22 cellular contexts compared by ENCODE assay signal in the genomic region with DNA sequence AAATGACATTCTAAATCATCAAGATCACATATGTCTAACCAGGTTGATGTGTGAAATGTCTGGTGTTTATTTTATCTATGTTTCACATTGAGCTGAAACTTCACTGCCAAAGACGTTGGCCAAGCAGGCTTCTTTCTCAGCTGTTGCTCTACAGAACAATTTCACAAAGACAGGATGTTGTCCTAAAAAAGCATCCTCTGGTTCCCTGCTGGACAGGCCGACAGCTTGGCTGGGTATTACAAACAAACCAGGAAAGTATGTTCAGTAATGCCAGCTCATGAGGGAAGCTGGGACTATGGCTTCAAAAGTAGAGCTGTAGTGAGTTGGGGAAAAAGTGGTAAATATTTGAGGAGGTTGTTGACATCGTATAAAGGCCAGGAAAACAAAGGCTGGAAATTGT.
"Had no signal": no experiment of that assay in that cellular context is flagged by ENCODE, and none has a peak within 500 bp of the region (broad histone marks: within the 10 kb centered on the region; RNA-seq: fewer than 3 reads in every experiment).

No MANE protein-coding gene starts in this region.

- H3K4me3 ChIP-seq: dorsolateral prefrontal cortex, lower lobe of right lung, right lobe of liver, tibial nerve had no signal

- ATAC-seq: activated naive CD4-positive, alpha-beta T cell treated with anti-CD3 and anti-CD28 coated beads, Interleukin-2, amount 50 U/mL, for 72 hours; activated T-cell treated with anti-CD3 and anti-CD28 coated beads, Interleukin-2, amount 50 U/mL, for 72 hours; lower lobe of right lung; natural killer cell treated with Interleukin-12 subunit alpha and Interleukin-12 subunit beta and Interleukin-15 and Interleukin-18, amount 100 ng/mL, for 72 hours; right lobe of liver had no signal

- DNase-seq: activated B cell treated with CpG ODN at 0.5 μM for 24 hours; activated naive CD4-positive, alpha-beta T cell; activated T-cell treated with anti-CD3 and anti-CD28 coated beads for 4 hours; activated T-cell treated with anti-CD3 and anti-CD28 coated beads, Interleukin-2, amount 50 U/mL, for 72 hours; anterior cingulate cortex; dorsolateral prefrontal cortex; effector memory CD4-positive, alpha-beta T cell; foreskin melanocyte; hippocampal formation; kidney; lower lobe of right lung; mesenchymal stem cell; right lobe of liver; stimulated activated CD4-positive, alpha-beta T cell treated with anti-CD3 and anti-CD28 coated beads, Interleukin-2, amount 100 ng/mL, for 48 hours; stimulated activated naive CD4-positive, alpha-beta T cell treated with Interleukin-2 at 50 U/mL for 16 hours; T-helper 1 cell had no signal

- FAIRE-seq: bronchial epithelial cell, colon, kidney, urothelium cell line had no signal

- H3K27me3 ChIP-seq: right lobe of liver, tibial nerve had no signal

- H3K27ac ChIP-seq: dorsolateral prefrontal cortex, lower lobe of right lung, right lobe of liver, tibial nerve had no signal

- H3K36me3 ChIP-seq: lower lobe of right lung, right lobe of liver, tibial nerve had no signal

- H3K9me3 ChIP-seq: lower lobe of right lung, right lobe of liver had no signal
